ENCODE assay signal across 29 cellular contexts in the genomic region with DNA sequence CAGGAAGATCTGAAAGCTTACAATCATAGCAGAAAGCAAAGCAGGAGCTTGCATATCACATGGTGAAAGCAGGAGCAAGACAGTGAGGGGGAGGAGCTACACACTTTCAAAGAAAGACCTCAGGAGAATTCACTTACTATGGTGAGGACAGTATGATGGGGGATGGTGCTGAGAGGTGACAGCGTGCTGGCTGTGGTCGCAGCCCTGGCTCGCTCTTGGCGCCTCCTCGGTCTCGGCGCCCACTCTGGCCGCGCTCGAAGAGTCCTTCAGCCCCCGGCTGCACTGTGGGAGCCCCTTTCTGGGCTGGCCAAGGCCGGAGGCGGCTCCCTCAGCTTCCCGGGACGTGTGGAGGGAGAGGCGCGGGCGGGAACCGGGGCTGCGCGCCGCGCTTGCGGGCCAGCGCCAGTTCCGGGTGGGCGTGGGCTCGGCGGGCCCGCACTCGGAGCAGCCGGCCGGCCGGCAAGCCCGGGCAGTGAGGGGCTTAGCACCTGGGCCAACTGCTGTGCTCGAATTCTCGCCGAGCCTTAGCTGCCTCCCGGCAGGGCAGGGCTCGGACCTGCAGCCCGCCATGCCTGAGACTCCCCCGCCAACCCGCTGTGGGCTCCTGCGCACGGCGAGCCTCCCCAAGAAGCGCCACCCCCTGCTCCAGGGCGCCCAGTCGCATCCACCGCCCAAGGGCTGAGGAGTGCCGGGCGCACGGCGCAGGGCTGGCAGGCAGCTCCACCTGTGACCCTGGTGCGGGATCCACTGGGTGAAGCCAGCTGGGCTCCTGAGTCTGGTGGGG.
"Had no signal": no experiment of that assay in that cellular context is flagged by ENCODE, and none has a peak within 500 bp of the region (broad histone marks: within the 10 kb centered on the region; RNA-seq: fewer than 3 reads in every experiment).

No MANE protein-coding gene starts in this region.

- H2AFZ ChIP-seq: hepatocyte had no signal

- H3K27ac ChIP-seq: epithelial cell of prostate, gastrocnemius medialis, hepatocyte, ovary, prostate gland, sigmoid colon, suprapubic skin, transverse colon, uterus had no signal

- H3K4me1 ChIP-seq: prostate gland, sigmoid colon, suprapubic skin, transverse colon, uterus had no signal

- H3K4me2 ChIP-seq: hepatocyte had no signal

- H3K27me3 ChIP-seq: gastrocnemius medialis, hepatocyte, ovary, sigmoid colon, suprapubic skin, transverse colon, uterus had no signal

- H3K4me3 ChIP-seq: gastrocnemius medialis, hepatocyte, ovary, prostate gland, sigmoid colon, suprapubic skin, transverse colon, uterus had no signal

- H3K9me3 ChIP-seq: gastrocnemius medialis, ovary, prostate gland, sigmoid colon, suprapubic skin, transverse colon, uterus had no signal

- ATAC-seq: activated CD4-positive, alpha-beta T cell treated with anti-CD3 and anti-CD28 coated beads for 36 hours; activated CD8-positive, alpha-beta memory T cell treated with anti-CD3 and anti-CD28 coated beads, Interleukin-2, amount 10 ng/mL, durations not matched to agents 7 days and 5 days; activated CD8-positive, alpha-beta T cell treated with anti-CD3 and anti-CD28 coated beads, Interleukin-2, amount 10 ng/mL, durations not matched to agents 7 days and 5 days; gastrocnemius medialis; left colon; stimulated activated memory B cell treated with anti-CD40 and anti-IgM and Interleukin-4, amounts not matched to agents 10 μg/mL and 1 μg/mL and 100 μg/mL, for 72 hours; T-cell had no signal

- DNase-seq: activated CD4-positive, alpha-beta T cell treated with anti-CD3 and anti-CD28 coated beads for 36 hours; activated CD4-positive, CD25-positive, alpha-beta regulatory T cell; activated CD8-positive, alpha-beta memory T cell treated with anti-CD3 and anti-CD28 coated beads, Interleukin-2, amount 10 ng/mL, durations not matched to agents 7 days and 5 days; activated CD8-positive, alpha-beta T cell treated with anti-CD3 and anti-CD28 coated beads, Interleukin-2, amount 10 ng/mL, durations not matched to agents 7 days and 5 days; activated naive CD4-positive, alpha-beta T cell treated with Interleukin-2 at 50 U/mL for 16 hours; activated T-cell treated with anti-CD3 and anti-CD28 coated beads, Interleukin-2, amount 50 U/mL, for 48 hours; anterior cingulate cortex; dermis blood vessel endothelial cell; effector CD8-positive, alpha-beta T cell; gastrocnemius medialis; left colon; mammary epithelial cell; naive B cell; nephron progenitor cell; ovary; retina; sigmoid colon; small intestine; stimulated activated CD4-positive, alpha-beta T cell treated with anti-CD3 and anti-CD28 coated beads, Interleukin-1b, Interleukin-23, amount 100 ng/mL, for 48 hours; stimulated activated CD4-positive, alpha-beta T cell treated with anti-CD3 and anti-CD28 coated beads, Interleukin-4, amount 100 ng/mL, for 4 hours; stimulated activated CD8-positive, alpha-beta memory T cell treated with anti-CD3 and anti-CD28 coated beads, Interleukin-4, amount 100 ng/mL, for 48 hours; T-cell; transverse colon; uterus had no signal

- H3K79me2 ChIP-seq: hepatocyte had no signal

- H3K36me3 ChIP-seq: gastrocnemius medialis, ovary, prostate gland, sigmoid colon, suprapubic skin, transverse colon, uterus had no signal
